ENCODE assay signal across 22 cellular contexts in genomic region chr2:217876253-217876570, GRCh38.
A peak's percentile ranks its signal among the peaks of the same experiment; 100 is the strongest.
DNase-seq lines count a peak whose midpoint lies in the region; ATAC-seq and TF ChIP-seq lines count a peak whose summit lies in the region.
"Had no signal": no experiment of that assay in that cellular context is flagged by ENCODE, and none has a peak within 500 bp of the region (broad histone marks: within the 10 kb centered on the region; RNA-seq: fewer than 3 reads in every experiment).

No MANE protein-coding gene starts in this region.

- no peak for TF ChIP-seq CTCF in left ventricle myocardium inferior (IDR thresholded peaks at IDR 0.05; ENCODE audit: borderline replicate concordance)
- no peak for TF ChIP-seq CTCF in hepatocyte (IDR thresholded peaks at IDR 0.05; ENCODE audit: poor library complexity)
- TF ChIP-seq CTCF in gastrocnemius medialis (IDR thresholded peaks at IDR 0.05 in 4 of 5, conservative IDR thresholded peaks at IDR 0.05 in 1 of 5): no peak
- no peak for TF ChIP-seq CTCF in SK-N-SH (IDR thresholded peaks at IDR 0.05)

- no peak overlapping the region for H3K4me2 ChIP-seq in hepatocyte
- H3K4me2 ChIP-seq in SK-N-SH: no peak overlapping the region

- H3K9me2 ChIP-seq in hepatocyte (replicated peaks; ENCODE audit: insufficient read depth) (no peaks in the 10 kb centered on the region), SK-N-SH (no peaks in the 10 kb centered on the region)

- 90% methylated on average over 4 of the region's 4 CpGs for WGBS in hepatocyte (ENCODE audit: low lambda C conversion rate, missing lambda C conversion rate)
- WGBS in SK-N-SH (ENCODE audit: low lambda C conversion rate): no CpG with 5 or more reads among the region's 4 CpGs

- TF ChIP-seq POLR2A in gastrocnemius medialis (IDR thresholded peaks at IDR 0.05): no peak

- intact Hi-C loops in left ventricle myocardium inferior (cut with micrococcal nuclease) (no loop called here), left ventricle myocardium superior (cut with micrococcal nuclease) (no loop called here), gastrocnemius medialis (cut with DNase I; ENCODE audit: low total_unique reads) (no loop called here)

- H4K20me1 ChIP-seq in hepatocyte (ENCODE audit: insufficient read depth, poor library complexity, severe bottlenecking): no peaks in the 10 kb centered on the region
- peaks cover 38% of the 10 kb centered on the region for H4K20me1 ChIP-seq in SK-N-SH (ENCODE audit: insufficient read depth)

- H3K79me2 ChIP-seq in hepatocyte (no peaks in the 10 kb centered on the region), SK-N-SH (ENCODE audit: insufficient read depth) (peaks cover 21% of the 10 kb centered on the region; the same call in 1 of the 2 replicates)

- no peak overlapping the region for H3K9ac ChIP-seq in SK-N-SH

- no peaks in the 10 kb centered on the region for H3K9me3 ChIP-seq in left ventricle myocardium inferior (replicated peaks)
- no peaks in the 10 kb centered on the region for H3K9me3 ChIP-seq in hepatocyte (ENCODE audit: low read depth)
- H3K9me3 ChIP-seq in gastrocnemius medialis: no peaks in the 10 kb centered on the region
- no peaks in the 10 kb centered on the region for H3K9me3 ChIP-seq in SK-N-SH
- H3K9me3 ChIP-seq: ovary, SJCRH30 had no signal

- H3K27ac ChIP-seq in left ventricle myocardium inferior (replicated peaks) (peak overlapping the region; percentile 68), hepatocyte (peak overlapping the region; percentile 33), gastrocnemius medialis (peak overlapping the region in 3 of 4 donors; percentile 9 to 41 (median 34)), SK-N-SH (ENCODE audit: low read depth in 2 of 2, low read length in 1 of 2) (no peak overlapping the region; a peak in 1 of 4 replicates)
- H3K27ac ChIP-seq: ovary, SJCRH30 had no signal

- H3K36me3 ChIP-seq in left ventricle myocardium inferior: peaks cover 97% of the 10 kb centered on the region
- no peaks in the 10 kb centered on the region for H3K36me3 ChIP-seq in hepatocyte (replicated peaks; ENCODE audit: insufficient read depth, low read depth)
- peaks cover 0 to 54% of the 10 kb centered on the region in 2 donors for H3K36me3 ChIP-seq in gastrocnemius medialis
- peaks cover 57 to 72% of the 10 kb centered on the region in 2 experiments for H3K36me3 ChIP-seq in SK-N-SH (replicated peaks in 1 of 2; ENCODE audit: control insufficient read depth in 1 of 2, insufficient read depth in 2 of 2, low read length in 1 of 2)
- H3K36me3 ChIP-seq: ovary, SJCRH30 had no signal

- peaks cover 3% of the 10 kb centered on the region for H3F3A ChIP-seq in SK-N-SH (replicated peaks; ENCODE audit: insufficient read depth)

- no peak for TF ChIP-seq EP300 in SK-N-SH (IDR thresholded peaks at IDR 0.05; ENCODE audit: borderline replicate concordance in 1 of 2, low read depth in 1 of 2, low read length in 1 of 2)

- DNase-seq in left ventricle myocardium inferior: no peak
- DNase-seq in left ventricle myocardium superior: no peak
- DNase-seq in hepatocyte (ENCODE audit: low spot score): no peak
- no peak for DNase-seq in gastrocnemius medialis
- no peak for DNase-seq in SK-N-SH
- no peak for DNase-seq in NCI-H524 (lab: John Stamatoyannopoulos, UW)
- DNase-seq in NCI-H146 (lab: John Stamatoyannopoulos, UW): no peak
- no peak for DNase-seq in NCI-H510A (lab: John Stamatoyannopoulos, UW)
- DNase-seq: activated CD4-positive, alpha-beta memory T cell treated with anti-CD3 and anti-CD28 coated beads for 36 hours; activated CD8-positive, alpha-beta memory T cell treated with anti-CD3 and anti-CD28 coated beads, Interleukin-2, amount 50 U/mL, for 4 hours; activated naive CD4-positive, alpha-beta T cell treated with anti-CD3 and anti-CD28 coated beads for 36 hours; central memory CD4-positive, alpha-beta T cell; NCI-H1092; NCI-H1930; ovary; SJCRH30; stimulated activated CD4-positive, alpha-beta T cell treated with anti-CD3 and anti-CD28 coated beads, Interleukin-12 subunit alpha, Interleukin-12 subunit beta, amount 100 ng/mL, for 4 hours; stimulated activated CD4-positive, alpha-beta T cell treated with anti-CD3 and anti-CD28 coated beads, Interleukin-4, amount 100 ng/mL, for 1 hour; T-cell had no signal

- POLR2A ChIA-PET in SK-N-SH (lab: Yijun Ruan, JAX): no interaction called here

- in situ Hi-C loops in gastrocnemius medialis (cut with MboI; ENCODE audit: low sequenced_read_pairs in 4 of 4): no loop called here

- H3K27me3 ChIP-seq in left ventricle myocardium inferior (ENCODE audit: low read depth) (no peaks in the 10 kb centered on the region), hepatocyte (no peaks in the 10 kb centered on the region), gastrocnemius medialis (no peaks in the 10 kb centered on the region), SK-N-SH (ENCODE audit: insufficient read depth) (no peaks in the 10 kb centered on the region)
- H3K27me3 ChIP-seq: ovary, SJCRH30 had no signal

- CTCF ChIA-PET in SK-N-SH (lab: Yijun Ruan, JAX): interaction anchor here (1.8 to 20.7 kb wide), 3 partner anchors 11 to 118 kb away, joined by 6 to 360 read pairs (median 26); no protein-coding TSS in a partner anchor

- no peak for ATAC-seq in left ventricle myocardium superior
- ATAC-seq in gastrocnemius medialis: no peak
- ATAC-seq: activated CD4-positive, CD25-positive, alpha-beta regulatory T cell treated with anti-CD3 and anti-CD28 coated beads, Interleukin-2, amount 50 U/mL, for 24 hours; natural killer cell treated with Interleukin-12 subunit alpha and Interleukin-12 subunit beta and Interleukin-15 and Interleukin-18, amount 100 ng/mL, for 72 hours; right cardiac atrium; T-cell had no signal

- H2AFZ ChIP-seq in hepatocyte (no peak overlapping the region), SK-N-SH (ENCODE audit: low read depth) (no peak overlapping the region)

- H3K4me3 ChIP-seq in left ventricle myocardium inferior (no peak overlapping the region), hepatocyte (no peak overlapping the region), gastrocnemius medialis (no peak overlapping the region), SK-N-SH (ENCODE audit: low read depth in 2 of 2, low read length in 1 of 2) (no peak overlapping the region)
- H3K4me3 ChIP-seq: ovary, SJCRH30 had no signal

- H3K4me1 ChIP-seq in left ventricle myocardium inferior (peaks cover 79% of the 10 kb centered on the region), hepatocyte (ENCODE audit: insufficient read depth) (no peaks in the 10 kb centered on the region), gastrocnemius medialis (peaks cover 8 to 14% of the 10 kb centered on the region in 2 donors), SK-N-SH (ENCODE audit: control insufficient read depth in 1 of 2, insufficient read depth in 2 of 2, low read depth in 1 of 2, low read length in 1 of 2) (peaks cover 0 to 16% of the 10 kb centered on the region in 2 experiments; a peak in 1 of 4 replicates)

- no peak for TF ChIP-seq RAD21 in SK-N-SH (IDR thresholded peaks at IDR 0.05; ENCODE audit: low read length)

TF ChIP-seq in SK-N-SH, 30 proteins besides CTCF, POLR2A, EP300 and RAD21:
- TF ChIP-seq, protein P1, sequence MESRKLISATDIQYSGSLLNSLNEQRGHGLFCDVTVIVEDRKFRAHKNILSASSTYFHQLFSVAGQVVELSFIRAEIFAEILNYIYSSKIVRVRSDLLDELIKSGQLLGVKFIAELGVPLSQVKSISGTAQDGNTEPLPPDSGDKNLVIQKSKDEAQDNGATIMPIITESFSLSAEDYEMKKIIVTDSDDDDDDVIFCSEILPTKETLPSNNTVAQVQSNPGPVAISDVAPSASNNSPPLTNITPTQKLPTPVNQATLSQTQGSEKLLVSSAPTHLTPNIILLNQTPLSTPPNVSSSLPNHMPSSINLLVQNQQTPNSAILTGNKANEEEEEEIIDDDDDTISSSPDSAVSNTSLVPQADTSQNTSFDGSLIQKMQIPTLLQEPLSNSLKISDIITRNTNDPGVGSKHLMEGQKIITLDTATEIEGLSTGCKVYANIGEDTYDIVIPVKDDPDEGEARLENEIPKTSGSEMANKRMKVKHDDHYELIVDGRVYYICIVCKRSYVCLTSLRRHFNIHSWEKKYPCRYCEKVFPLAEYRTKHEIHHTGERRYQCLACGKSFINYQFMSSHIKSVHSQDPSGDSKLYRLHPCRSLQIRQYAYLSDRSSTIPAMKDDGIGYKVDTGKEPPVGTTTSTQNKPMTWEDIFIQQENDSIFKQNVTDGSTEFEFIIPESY (IDR thresholded peaks at IDR 0.05; ENCODE audit: borderline replicate concordance, low read depth): no peak
- TF ChIP-seq MEF2A (IDR thresholded peaks at IDR 0.05; ENCODE audit: borderline replicate concordance, low read depth): no peak
- TF ChIP-seq PBX3 (IDR thresholded peaks at IDR 0.05): no peak
- no peak for TF ChIP-seq TCF12 (IDR thresholded peaks at IDR 0.05)
- no peak for TF ChIP-seq GABPA (IDR thresholded peaks at IDR 0.05; ENCODE audit: low read depth)
- no peak for TF ChIP-seq RXRA (IDR thresholded peaks at IDR 0.05; ENCODE audit: borderline replicate concordance, low read depth)
- TF ChIP-seq TAF1 (IDR thresholded peaks at IDR 0.05; ENCODE audit: borderline replicate concordance, low read depth, low read length): no peak

Comparison
In these comparisons a context has a peak if more than half of its experiments do, and no peak if none do; other contexts are left out.
1. H3K27ac ChIP-seq: peak in left ventricle myocardium inferior (single experiment), hepatocyte (single experiment) and gastrocnemius medialis (3 of 4); none in SK-N-SH (0 of 2).